Comparison of ENCODE assay signal across 12 cellular contexts in genomic region chr1:51301844-51302162, GRCh38.
"Had no signal": no experiment of that assay in that cellular context is flagged by ENCODE, and none has a peak within 500 bp of the region (broad histone marks: within the 10 kb centered on the region; RNA-seq: fewer than 3 reads in every experiment).

No MANE protein-coding gene starts in this region.

- FAIRE-seq: endometrium, pancreas, TTC549 had no signal

- ATAC-seq: esophagus mucosa, pancreas had no signal

- H3K27me3 ChIP-seq: brain microvascular endothelial cell, pancreas, stomach had no signal

- H3K4me3 ChIP-seq: pancreas, stomach, thoracic aorta had no signal

- H3K9me3 ChIP-seq: pancreas, thoracic aorta had no signal

- DNase-seq: activated gamma-delta T cell; activated T-cell treated with anti-CD3 and anti-CD28 coated beads, Interleukin-2, amount 50 U/mL, for 24 hours; brain microvascular endothelial cell; hypothalamus; kidney glomerular epithelial cell; pancreas; stimulated activated CD4-positive, alpha-beta T cell treated with anti-CD3 and anti-CD28 coated beads, Interleukin-2, amount 100 ng/mL, for 48 hours; stomach had no signal

- H3K27ac ChIP-seq: brain microvascular endothelial cell, pancreas, stomach, thoracic aorta had no signal

- H3K36me3 ChIP-seq: brain microvascular endothelial cell, pancreas, thoracic aorta had no signal
